ENCODE assay signal across 19 cellular contexts in genomic region chr7:111132833-111133232, GRCh38. TPM values are rescaled to one million over a fixed set of nuclear protein-coding genes. Genes with fewer than 3 reads are reported as not detected.
DNase-seq lines count a peak whose midpoint lies in the region; TF ChIP-seq lines count a peak whose summit lies in the region.
"Had no signal": no experiment of that assay in that cellular context is flagged by ENCODE, and none has a peak within 500 bp of the region (broad histone marks: within the 10 kb centered on the region; RNA-seq: fewer than 3 reads in every experiment).

No MANE protein-coding gene starts in this region.

- H3K4me1 ChIP-seq in mammary epithelial cell (ENCODE audit: insufficient read depth, low read length) = peaks cover 3% of the 10 kb centered on the region

- no peak overlapping the region for H3K9ac ChIP-seq in mammary epithelial cell (ENCODE audit: insufficient read depth, low read length)
- H3K9ac ChIP-seq: GM23248, SK-N-SH had no signal

- intact Hi-C loops in mammary epithelial cell (cut with micrococcal nuclease) = no loop called here

- no TSS peak for BruUV-seq in mammary epithelial cell (replicated peaks; lab: Mats Ljungman, UMichigan)

- DNase-seq in ELR (ENCODE audit: low read depth) (peak; percentile 20), M059J (ENCODE audit: low read depth) (peak; percentile 61), mammary epithelial cell (peak; percentile 20), renal cortical epithelial cell (ENCODE audit: low read depth) (peak; percentile 54), NCI-H526 (lab: John Stamatoyannopoulos, UW) (no peak), HK-2 (ENCODE audit: unreplicated experiment) (no peak)
- DNase-seq in stimulated activated CD4-positive, alpha-beta T cell treated with anti-CD3 and anti-CD28 coated beads, Interleukin-15, amount 100 ng/mL, for 24 hours = no peak
- DNase-seq in stimulated activated CD4-positive, alpha-beta T cell treated with anti-CD3 and anti-CD28 coated beads, Interleukin-2, amount 100 ng/mL, for 48 hours = no peak
- DNase-seq: Calu3; CD4-positive, alpha-beta T cell; DMS53; GM23248; Karpas-422; NCI-H187; NCI-H446; NK-92 treated with Interleukin-12 subunit alpha and Interleukin-12 subunit beta, amount 100 ng/mL, for 24 hours; OCI-M1; SK-N-SH had no signal

- H3K36me3 ChIP-seq in mammary epithelial cell (ENCODE audit: insufficient read depth, low read length) = no peaks in the 10 kb centered on the region

- H2AFZ ChIP-seq in mammary epithelial cell (ENCODE audit: low read depth, low read length) = no peak overlapping the region
- H2AFZ ChIP-seq: GM23248 had no signal

- dilution Hi-C loops in mammary epithelial cell (cut with HindIII; ENCODE audit: low sequenced_read_pairs) = no loop called here

- no peak overlapping the region for H3K4me2 ChIP-seq in mammary epithelial cell (ENCODE audit: insufficient read depth, low read depth, low read length)
- H3K4me2 ChIP-seq: SK-N-SH had no signal

- no peaks in the 10 kb centered on the region for H3K27me3 ChIP-seq in mammary epithelial cell (ENCODE audit: insufficient read depth, low read length)

- H3K27ac ChIP-seq in mammary epithelial cell (ENCODE audit: insufficient read depth, low read depth, low read length) = no peak overlapping the region
- H3K27ac ChIP-seq: GM23248 had no signal

- H3K9me3 ChIP-seq in mammary epithelial cell (replicated peaks; ENCODE audit: insufficient read depth, low read length) = no peaks in the 10 kb centered on the region
- H3K9me3 ChIP-seq: SK-N-SH had no signal

- no peaks in the 10 kb centered on the region for H4K20me1 ChIP-seq in mammary epithelial cell (ENCODE audit: insufficient read depth, low read length)

- TF ChIP-seq CTCF in mammary epithelial cell (conservative IDR thresholded peaks at IDR 0.05 in 1 of 2, IDR thresholded peaks at IDR 0.05 in 1 of 2; ENCODE audit: extremely low read depth in 1 of 2, insufficient read depth in 1 of 2, low read depth in 1 of 2, low read length in 2 of 2) = no peak

- in situ Hi-C loops in mammary epithelial cell (cut with MboI; ENCODE audit: low sequenced_read_pairs in 2 of 2) = no loop called here

- CTCF ChIA-PET in mammary epithelial cell (lab: Charles Lee; ENCODE audit: low non-redundant PET) = no interaction called here

- H3K79me2 ChIP-seq in mammary epithelial cell (ENCODE audit: insufficient read depth, low read length) = no peaks in the 10 kb centered on the region

- H3K4me3 ChIP-seq in mammary epithelial cell (replicated peaks in 1 of 3; ENCODE audit: insufficient read depth in 1 of 3, low read depth in 2 of 3, low read length in 3 of 3) = no peak overlapping the region
- H3K4me3 ChIP-seq: GM12878, GM23248 had no signal

- WGBS in mammary epithelial cell (ENCODE audit: low coverage, missing lambda C conversion rate) = 90% methylated on average over 1 of the region's 1 CpG

RNA-seq across cellular contexts. Expression of gene LRRN3, which starts 41.9 kb away (rescaled TPM):
- total RNA-seq in M059J (2014; rRNA removed; shearing (Covaris generic)) = 5.9 and 7.8 TPM in 2 replicates
- total RNA-seq in mammary epithelial cell (under 1 TPM in 1 of 2 donors, not detected in 1; 0.33 TPM), renal cortical epithelial cell (under 0.01 TPM in 1 of 2 replicates, not detected in the other)
- polyA plus RNA-seq in mammary epithelial cell = 0.02 TPM
- not detected for polyA minus RNA-seq in mammary epithelial cell
- total RNA-seq: Calu3 had no signal

Comparison
In these comparisons a context has a peak if more than half of its experiments do, and no peak if none do; other contexts are left out.
1. DNase-seq: peak in ELR (single experiment), M059J (single experiment), mammary epithelial cell (single experiment) and renal cortical epithelial cell (single experiment); none in stimulated activated CD4-positive, alpha-beta T cell treated with anti-CD3 and anti-CD28 coated beads, Interleukin-15, amount 100 ng/mL, for 24 hours (single experiment), NCI-H526 (0 of 2), HK-2 (single experiment) and stimulated activated CD4-positive, alpha-beta T cell treated with anti-CD3 and anti-CD28 coated beads, Interleukin-2, amount 100 ng/mL, for 48 hours (0 of 2).